In the genomic region with DNA sequence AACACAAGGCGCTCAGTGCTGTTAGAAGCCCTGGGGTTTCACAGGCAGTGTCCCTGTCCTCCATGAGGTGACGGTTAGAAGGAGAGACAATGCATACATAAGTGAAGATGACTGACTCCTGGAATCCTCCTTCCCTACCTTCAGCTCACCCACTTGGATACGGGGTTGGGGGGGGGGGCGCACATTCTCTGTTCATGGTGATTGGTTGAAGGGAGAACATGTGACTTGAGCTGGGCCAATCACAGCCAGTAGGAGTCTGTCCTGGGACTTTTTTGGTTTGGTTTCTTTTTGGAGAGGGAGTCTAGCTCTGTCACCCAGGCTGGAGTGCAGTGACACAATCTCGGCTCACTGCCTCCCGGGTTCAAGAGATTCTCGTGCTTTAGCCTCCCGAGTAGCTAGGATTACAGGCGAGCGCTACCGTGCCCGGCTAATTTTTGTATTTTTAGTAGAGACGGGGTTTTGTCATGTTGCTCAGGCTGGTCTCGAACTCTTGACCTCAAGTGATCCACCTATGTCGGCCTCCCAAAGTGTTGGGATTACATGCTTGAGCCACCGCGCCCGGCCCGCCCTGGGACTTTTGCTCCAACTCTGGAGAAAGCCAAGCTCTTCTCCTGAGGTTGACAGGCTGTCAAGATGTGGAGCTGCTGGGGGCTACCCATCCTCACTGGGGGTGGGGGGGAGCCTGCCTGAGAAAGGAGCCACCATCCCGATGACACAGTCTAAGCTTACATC, we compare ENCODE assay signal across 2 cellular contexts.
A peak's percentile ranks its signal among the peaks of the same experiment; 100 is the strongest.
TF ChIP-seq lines count a peak whose summit lies in the region.

No MANE protein-coding gene starts in this region.

TF ChIP-seq in WTC11, 78 proteins besides CTCF, POLR2A, EP300 and RAD21:
- no peak for TF ChIP-seq JAZF1 (CRISPR knock-in tag; IDR thresholded peaks at IDR 0.05)
- no peak for TF ChIP-seq CREM (CRISPR knock-in tag; IDR thresholded peaks at IDR 0.05)
- TF ChIP-seq, protein P1, sequence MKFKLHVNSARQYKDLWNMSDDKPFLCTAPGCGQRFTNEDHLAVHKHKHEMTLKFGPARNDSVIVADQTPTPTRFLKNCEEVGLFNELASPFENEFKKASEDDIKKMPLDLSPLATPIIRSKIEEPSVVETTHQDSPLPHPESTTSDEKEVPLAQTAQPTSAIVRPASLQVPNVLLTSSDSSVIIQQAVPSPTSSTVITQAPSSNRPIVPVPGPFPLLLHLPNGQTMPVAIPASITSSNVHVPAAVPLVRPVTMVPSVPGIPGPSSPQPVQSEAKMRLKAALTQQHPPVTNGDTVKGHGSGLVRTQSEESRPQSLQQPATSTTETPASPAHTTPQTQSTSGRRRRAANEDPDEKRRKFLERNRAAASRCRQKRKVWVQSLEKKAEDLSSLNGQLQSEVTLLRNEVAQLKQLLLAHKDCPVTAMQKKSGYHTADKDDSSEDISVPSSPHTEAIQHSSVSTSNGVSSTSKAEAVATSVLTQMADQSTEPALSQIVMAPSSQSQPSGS (CRISPR knock-in tag; IDR thresholded peaks at IDR 0.05; ENCODE audit: borderline replicate concordance, low read depth): no peak
- no peak for TF ChIP-seq ZNF416 (CRISPR knock-in tag; IDR thresholded peaks at IDR 0.05)
- TF ChIP-seq IRF2 (CRISPR knock-in tag; IDR thresholded peaks at IDR 0.05; ENCODE audit: borderline replicate concordance, low read depth): no peak
- TF ChIP-seq ZNF263 (CRISPR knock-in tag; IDR thresholded peaks at IDR 0.05; ENCODE audit: low read depth): no peak
- TF ChIP-seq, protein P2, sequence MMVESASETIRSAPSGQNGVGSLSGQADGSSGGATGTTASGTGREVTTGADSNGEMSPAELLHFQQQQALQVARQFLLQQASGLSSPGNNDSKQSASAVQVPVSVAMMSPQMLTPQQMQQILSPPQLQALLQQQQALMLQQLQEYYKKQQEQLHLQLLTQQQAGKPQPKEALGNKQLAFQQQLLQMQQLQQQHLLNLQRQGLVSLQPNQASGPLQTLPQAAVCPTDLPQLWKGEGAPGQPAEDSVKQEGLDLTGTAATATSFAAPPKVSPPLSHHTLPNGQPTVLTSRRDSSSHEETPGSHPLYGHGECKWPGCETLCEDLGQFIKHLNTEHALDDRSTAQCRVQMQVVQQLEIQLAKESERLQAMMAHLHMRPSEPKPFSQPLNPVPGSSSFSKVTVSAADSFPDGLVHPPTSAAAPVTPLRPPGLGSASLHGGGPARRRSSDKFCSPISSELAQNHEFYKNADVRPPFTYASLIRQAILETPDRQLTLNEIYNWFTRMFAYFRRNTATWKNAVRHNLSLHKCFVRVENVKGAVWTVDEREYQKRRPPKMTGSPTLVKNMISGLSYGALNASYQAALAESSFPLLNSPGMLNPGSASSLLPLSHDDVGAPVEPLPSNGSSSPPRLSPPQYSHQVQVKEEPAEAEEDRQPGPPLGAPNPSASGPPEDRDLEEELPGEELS (CRISPR knock-in tag; IDR thresholded peaks at IDR 0.05): no peak
- TF ChIP-seq, protein P3, sequence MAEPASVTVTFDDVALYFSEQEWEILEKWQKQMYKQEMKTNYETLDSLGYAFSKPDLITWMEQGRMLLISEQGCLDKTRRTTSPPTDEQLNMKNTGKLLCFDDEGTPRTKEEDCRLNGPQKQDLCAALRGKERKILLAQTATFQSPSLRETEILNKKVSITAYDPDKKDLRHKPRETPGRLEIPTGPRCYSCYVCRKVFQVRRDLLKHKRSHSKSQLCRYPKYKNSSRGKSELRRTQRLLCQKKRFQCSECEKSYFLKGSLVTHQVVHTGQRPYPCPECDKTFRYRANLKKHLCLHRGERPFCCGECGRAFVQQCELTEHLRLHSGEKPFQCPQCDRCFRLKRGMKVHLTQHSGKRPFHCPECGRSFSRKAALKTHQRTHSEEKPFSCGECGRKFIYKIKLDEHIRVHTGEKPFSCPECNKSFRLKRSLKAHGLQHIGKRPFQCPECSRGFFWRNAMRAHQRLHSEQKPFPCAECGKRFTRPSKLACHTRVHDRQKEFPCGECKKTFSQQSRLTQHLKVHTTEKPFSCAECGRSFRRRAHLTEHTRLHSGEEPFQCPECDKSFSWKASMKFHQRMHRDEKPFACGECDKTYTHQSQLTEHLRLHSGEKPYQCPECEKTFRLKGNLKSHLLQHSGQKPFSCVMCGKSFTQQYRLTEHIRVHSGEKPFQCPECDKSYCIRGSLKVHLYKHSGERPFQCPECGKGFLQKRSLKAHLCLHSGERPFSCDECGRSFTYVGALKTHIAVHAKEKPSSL (CRISPR knock-in tag; conservative IDR thresholded peaks at IDR 0.05): no peak
- no peak for TF ChIP-seq CBFB (CRISPR knock-in tag; IDR thresholded peaks at IDR 0.05; ENCODE audit: low read depth)
- TF ChIP-seq, protein P4, sequence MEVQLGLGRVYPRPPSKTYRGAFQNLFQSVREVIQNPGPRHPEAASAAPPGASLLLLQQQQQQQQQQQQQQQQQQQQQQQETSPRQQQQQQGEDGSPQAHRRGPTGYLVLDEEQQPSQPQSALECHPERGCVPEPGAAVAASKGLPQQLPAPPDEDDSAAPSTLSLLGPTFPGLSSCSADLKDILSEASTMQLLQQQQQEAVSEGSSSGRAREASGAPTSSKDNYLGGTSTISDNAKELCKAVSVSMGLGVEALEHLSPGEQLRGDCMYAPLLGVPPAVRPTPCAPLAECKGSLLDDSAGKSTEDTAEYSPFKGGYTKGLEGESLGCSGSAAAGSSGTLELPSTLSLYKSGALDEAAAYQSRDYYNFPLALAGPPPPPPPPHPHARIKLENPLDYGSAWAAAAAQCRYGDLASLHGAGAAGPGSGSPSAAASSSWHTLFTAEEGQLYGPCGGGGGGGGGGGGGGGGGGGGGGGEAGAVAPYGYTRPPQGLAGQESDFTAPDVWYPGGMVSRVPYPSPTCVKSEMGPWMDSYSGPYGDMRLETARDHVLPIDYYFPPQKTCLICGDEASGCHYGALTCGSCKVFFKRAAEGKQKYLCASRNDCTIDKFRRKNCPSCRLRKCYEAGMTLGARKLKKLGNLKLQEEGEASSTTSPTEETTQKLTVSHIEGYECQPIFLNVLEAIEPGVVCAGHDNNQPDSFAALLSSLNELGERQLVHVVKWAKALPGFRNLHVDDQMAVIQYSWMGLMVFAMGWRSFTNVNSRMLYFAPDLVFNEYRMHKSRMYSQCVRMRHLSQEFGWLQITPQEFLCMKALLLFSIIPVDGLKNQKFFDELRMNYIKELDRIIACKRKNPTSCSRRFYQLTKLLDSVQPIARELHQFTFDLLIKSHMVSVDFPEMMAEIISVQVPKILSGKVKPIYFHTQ (CRISPR knock-in tag; IDR thresholded peaks at IDR 0.05): no peak
- peak; percentile 77 for TF ChIP-seq NFYB (CRISPR knock-in tag; conservative IDR thresholded peaks at IDR 0.05; ENCODE audit: low read depth)
- TF ChIP-seq, protein P5, sequence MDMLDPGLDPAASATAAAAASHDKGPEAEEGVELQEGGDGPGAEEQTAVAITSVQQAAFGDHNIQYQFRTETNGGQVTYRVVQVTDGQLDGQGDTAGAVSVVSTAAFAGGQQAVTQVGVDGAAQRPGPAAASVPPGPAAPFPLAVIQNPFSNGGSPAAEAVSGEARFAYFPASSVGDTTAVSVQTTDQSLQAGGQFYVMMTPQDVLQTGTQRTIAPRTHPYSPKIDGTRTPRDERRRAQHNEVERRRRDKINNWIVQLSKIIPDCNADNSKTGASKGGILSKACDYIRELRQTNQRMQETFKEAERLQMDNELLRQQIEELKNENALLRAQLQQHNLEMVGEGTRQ (CRISPR knock-in tag; IDR thresholded peaks at IDR 0.05): peak; percentile 73
TF ChIP-seq in WTC11: peak in this region for 2.

TF ChIP-seq in H1, 55 proteins besides CTCF, POLR2A, EP300 and RAD21:
- TF ChIP-seq NRF1 (IDR thresholded peaks at IDR 0.05; ENCODE audit: low read depth, low read length): no peak
- TF ChIP-seq HDAC6 (IDR thresholded peaks at IDR 0.05; ENCODE audit: low read depth, low read length): no peak
- no peak for TF ChIP-seq SRF (IDR thresholded peaks at IDR 0.05; ENCODE audit: low read depth, low read length)
- TF ChIP-seq, protein P5 (IDR thresholded peaks at IDR 0.05; ENCODE audit: low read length): peak; percentile 58
- TF ChIP-seq EGR1 (IDR thresholded peaks at IDR 0.05; ENCODE audit: borderline replicate concordance, low read depth, low read length): no peak
TF ChIP-seq in H1: peak in this region for 1.
